27 cellular contexts compared by ENCODE assay signal in genomic region chr10:64344211-64344610, GRCh38.
"Had no signal": no experiment of that assay in that cellular context is flagged by ENCODE, and none has a peak within 500 bp of the region (broad histone marks: within the 10 kb centered on the region; RNA-seq: fewer than 3 reads in every experiment).

No MANE protein-coding gene starts in this region.

- DNase-seq: activated B cell treated with CpG ODN at 0.5 μM for 24 hours; activated CD4-positive, alpha-beta T cell treated with anti-CD3 and anti-CD28 coated beads for 48 hours; activated CD4-positive, alpha-beta T cell treated with anti-CD3 and anti-CD28 coated beads, Interleukin-2, amount 50 U/mL, for 1 hour; activated CD4-positive, alpha-beta T cell treated with anti-CD3 and anti-CD28 coated beads, Interleukin-2, amount 50 U/mL, for 48 hours; activated CD8-positive, alpha-beta memory T cell treated with anti-CD3 and anti-CD28 coated beads for 24 hours; activated CD8-positive, alpha-beta T cell treated with anti-CD3 and anti-CD28 coated beads for 36 hours; activated effector memory CD4-positive, alpha-beta T cell treated with Interleukin-2 at 50 U/mL for 16 hours; activated gamma-delta T cell treated with Interleukin-2 at 50 U/mL for 16 hours; activated naive CD4-positive, alpha-beta T cell treated with anti-CD3 and anti-CD28 coated beads, Interleukin-2, amount 50 U/mL, for 16 hours; activated naive CD4-positive, alpha-beta T cell treated with Interleukin-2 at 50 U/mL for 16 hours; activated T-cell treated with anti-CD3 and anti-CD28 coated beads, Interleukin-2, amount 50 U/mL, for 4 hours; amniotic stem cell; anterior cingulate cortex; effector CD4-positive, alpha-beta T cell; effector memory CD8-positive, alpha-beta T cell; erythroblast; foreskin keratinocyte; gastrocnemius medialis; T-helper 1 cell; T-helper 17 cell; T1000; WERI-Rb-1 had no signal

- H3K27ac ChIP-seq: coronary artery, esophagus muscularis mucosa, foreskin keratinocyte, gastrocnemius medialis, WERI-Rb-1 had no signal

- H3K27me3 ChIP-seq: esophagus muscularis mucosa, foreskin keratinocyte, gastrocnemius medialis had no signal

- FAIRE-seq: astrocyte had no signal

- ATAC-seq: activated CD4-positive, CD25-positive, alpha-beta regulatory T cell treated with anti-CD3 and anti-CD28 coated beads, Interleukin-2, amount 50 U/mL, for 24 hours; activated CD8-positive, alpha-beta T cell treated with anti-CD3 and anti-CD28 coated beads for 36 hours; activated T-cell treated with anti-CD3 and anti-CD28 coated beads, Interleukin-2, amount 50 U/mL, for 4 hours; activated T-helper 17 cell treated with anti-CD3 and anti-CD28 coated beads, Interleukin-2, amount 50 U/mL, for 72 hours; effector memory CD8-positive, alpha-beta T cell; foreskin keratinocyte; gastrocnemius medialis; T-helper 17 cell had no signal

- H3K4me3 ChIP-seq: coronary artery, esophagus muscularis mucosa, gastrocnemius medialis had no signal
